In the genomic region with DNA sequence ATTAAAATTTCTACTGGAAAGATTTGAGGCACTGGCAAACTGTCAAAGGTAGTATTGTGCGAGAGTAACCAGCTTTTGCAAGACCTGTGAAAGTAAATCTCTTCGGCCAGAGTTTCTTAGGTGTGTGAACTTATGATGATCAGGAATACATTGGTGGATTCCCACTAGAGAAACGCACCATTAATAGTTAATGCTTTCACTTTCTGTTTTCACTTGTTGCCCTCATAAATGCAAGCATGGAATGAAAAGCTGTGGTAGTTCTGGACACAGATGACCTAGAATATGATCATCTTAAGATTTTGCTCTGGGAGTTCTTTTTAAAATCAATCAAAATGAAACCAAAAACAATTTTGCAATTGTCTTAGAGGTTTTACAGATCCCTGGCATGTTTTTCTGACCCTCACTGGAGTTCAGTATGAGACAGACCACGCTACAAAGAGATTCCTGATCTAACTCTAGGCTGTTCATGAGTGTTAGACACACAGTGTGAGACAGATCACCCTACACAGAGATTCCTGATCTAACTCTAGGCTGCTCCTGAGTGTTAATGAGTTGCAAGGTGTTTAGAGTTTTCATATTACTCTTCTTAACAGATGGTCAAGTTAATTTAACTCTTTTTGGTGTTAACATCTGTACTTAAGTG, we compare ENCODE assay signal across 8 cellular contexts.
DNase-seq lines count a peak whose midpoint lies in the region; ATAC-seq and TF ChIP-seq lines count a peak whose summit lies in the region.

No MANE protein-coding gene starts in this region.

- H3K27me3 ChIP-seq in heart right ventricle, result no peaks in the 10 kb centered on the region

- H3K36me3 Mint-ChIP-seq in stimulated activated naive B cell treated with anti-CD40 and anti-IgM and Interleukin-4, amounts not matched to agents 10 μg/mL and 1 μg/mL and 100 μg/mL, for 72 hours, result peaks cover 15 to 18% of the 10 kb centered on the region in 2 donors

- peaks cover 6 to 8% of the 10 kb centered on the region in 2 donors for H3K4me1 Mint-ChIP-seq in stimulated activated naive B cell treated with anti-CD40 and anti-IgM and Interleukin-4, amounts not matched to agents 10 μg/mL and 1 μg/mL and 100 μg/mL, for 72 hours

- WGBS in heart right ventricle, 2 donors, result 37 to 59% methylated on average over 4 of the region's 4 CpGs

- peak overlapping the region; percentile 36 to 41 for H3K4me3 Mint-ChIP-seq in stimulated activated naive B cell treated with anti-CD40 and anti-IgM and Interleukin-4, amounts not matched to agents 10 μg/mL and 1 μg/mL and 100 μg/mL, for 72 hours

- H3K9me3 ChIP-seq in heart right ventricle, result no peaks in the 10 kb centered on the region

- H3K9me3 Mint-ChIP-seq in stimulated activated naive B cell treated with anti-CD40 and anti-IgM and Interleukin-4, amounts not matched to agents 10 μg/mL and 1 μg/mL and 100 μg/mL, for 72 hours, result no peaks in the 10 kb centered on the region

- H3K27ac ChIP-seq in heart right ventricle, result peak overlapping the region in 5 of 10 donors; percentile 7 to 59 (median 41)

- ATAC-seq in heart right ventricle, result peak in 5 of 8 donors; percentile 47 to 76 (median 62)
- peak; percentile 81 for ATAC-seq in HG03432 (IDR thresholded peaks at IDR 0.05; ENCODE audit: unreplicated experiment)
- ATAC-seq in stimulated activated naive B cell treated with anti-CD40 and anti-IgM and Interleukin-4, amounts not matched to agents 10 μg/mL and 1 μg/mL and 100 μg/mL, for 72 hours (replicated peaks), result no peak

- H3K4me1 ChIP-seq in heart right ventricle, result peaks cover 0 to 16% (median 5%) of the 10 kb centered on the region in 9 donors

- H3K4me3 ChIP-seq in heart right ventricle (peak overlapping the region in 8 of 10 donors; percentile 17 to 46 (median 36)), epithelial cell of proximal tubule (ENCODE audit: low read depth, low read length) (peak overlapping the region; percentile 29)

- DNase-seq in heart right ventricle, result no peak
- DNase-seq in cardiac septum (ENCODE audit: low spot score), result no peak
- no peak for DNase-seq in epithelial cell of proximal tubule (ENCODE audit: low read depth)
- DNase-seq in stimulated activated naive B cell treated with anti-CD40 and anti-IgM and Interleukin-4, amounts not matched to agents 10 μg/mL and 1 μg/mL and 100 μg/mL, for 72 hours, result no peak
- no peak for DNase-seq in GOT3 (lab: John Stamatoyannopoulos, UW)
- no peak for DNase-seq in NCI-H2227 (lab: John Stamatoyannopoulos, UW; ENCODE audit: unreplicated experiment)
- no peak for DNase-seq in GM19238 (ENCODE audit: insufficient read length, low spot score)

- intact Hi-C loops in heart right ventricle (cut with DNase I), result loop anchor here in 3 of 10 donors (5.0 kb wide), 3 partner anchors 393 to 918 kb away; no protein-coding TSS in a partner anchor
- intact Hi-C loops in cardiac septum (cut with DNase I), result no loop called here

- H3K27ac Mint-ChIP-seq in stimulated activated naive B cell treated with anti-CD40 and anti-IgM and Interleukin-4, amounts not matched to agents 10 μg/mL and 1 μg/mL and 100 μg/mL, for 72 hours, result no peak overlapping the region

- TF ChIP-seq CTCF in heart right ventricle (IDR thresholded peaks at IDR 0.05), result no peak
- TF ChIP-seq CTCF in epithelial cell of proximal tubule (conservative IDR thresholded peaks at IDR 0.05; ENCODE audit: low read depth, low read length), result no peak

- H3K36me3 ChIP-seq in heart right ventricle, result peaks cover 0 to 38% (median 7%) of the 10 kb centered on the region in 9 donors

- no peaks in the 10 kb centered on the region for H3K27me3 Mint-ChIP-seq in stimulated activated naive B cell treated with anti-CD40 and anti-IgM and Interleukin-4, amounts not matched to agents 10 μg/mL and 1 μg/mL and 100 μg/mL, for 72 hours

Comparison
In these comparisons a context has a peak if more than half of its experiments do, and no peak if none do; other contexts are left out.
1. ATAC-seq: peak in heart right ventricle (5 of 8) and HG03432 (single experiment); none in stimulated activated naive B cell treated with anti-CD40 and anti-IgM and Interleukin-4, amounts not matched to agents 10 μg/mL and 1 μg/mL and 100 μg/mL, for 72 hours (0 of 2).